In genomic region chr17:62855136-62855535, GRCh38 we compare ENCODE assay signal across 31 cellular contexts. TPM values are rescaled to one million over a fixed set of nuclear protein-coding genes. Genes with fewer than 3 reads are reported as not detected.
"Had no signal": no experiment of that assay in that cellular context is flagged by ENCODE, and none has a peak within 500 bp of the region (broad histone marks: within the 10 kb centered on the region; RNA-seq: fewer than 3 reads in every experiment).

No MANE protein-coding gene starts in this region.

- H3K9me3 ChIP-seq: left ventricle myocardium inferior, neutrophil, pancreas, right lobe of liver, stomach, suprapubic skin, tibial nerve had no signal

- H3K4me2 ChIP-seq: hepatocyte had no signal

- H3K36me3 ChIP-seq: left ventricle myocardium inferior, neutrophil, pancreas, right lobe of liver, stomach, suprapubic skin, tibial nerve had no signal

- H3K36me3 Mint-ChIP-seq: activated CD8-positive, alpha-beta memory T cell treated with anti-CD3 and anti-CD28 coated beads, Interleukin-2, amount 10 ng/mL, durations not matched to agents 7 days and 5 days; activated naive CD4-positive, alpha-beta T cell treated with anti-CD3 and anti-CD28 coated beads, Interleukin-2, amount 50 U/mL, for 72 hours; brain; immature natural killer cell; natural killer cell; stimulated activated memory B cell treated with anti-CD40 and anti-IgM and Interleukin-4, amounts not matched to agents 10 μg/mL and 1 μg/mL and 100 μg/mL, for 72 hours had no signal

- H2AFZ ChIP-seq: hepatocyte had no signal

- H3K4me1 Mint-ChIP-seq: activated CD4-positive, alpha-beta T cell treated with anti-CD3 and anti-CD28 coated beads, Interleukin-2, amount 10 ng/mL, durations not matched to agents 24 days and 14 days; activated CD8-positive, alpha-beta memory T cell treated with anti-CD3 and anti-CD28 coated beads, Interleukin-2, amount 10 ng/mL, durations not matched to agents 7 days and 5 days; immature natural killer cell; natural killer cell; stimulated activated memory B cell treated with anti-CD40 and anti-IgM and Interleukin-4, amounts not matched to agents 10 μg/mL and 1 μg/mL and 100 μg/mL, for 72 hours had no signal

- H3K79me2 ChIP-seq: hepatocyte had no signal

- H3K4me3 Mint-ChIP-seq: activated CD4-positive, alpha-beta T cell treated with anti-CD3 and anti-CD28 coated beads, Interleukin-2, amount 10 ng/mL, durations not matched to agents 24 days and 14 days; activated CD8-positive, alpha-beta memory T cell treated with anti-CD3 and anti-CD28 coated beads, Interleukin-2, amount 10 ng/mL, durations not matched to agents 7 days and 5 days; activated CD8-positive, alpha-beta T cell treated with anti-CD3 and anti-CD28 coated beads for 36 hours; brain; immature natural killer cell; natural killer cell; stimulated activated memory B cell treated with anti-CD40 and anti-IgM and Interleukin-4, amounts not matched to agents 10 μg/mL and 1 μg/mL and 100 μg/mL, for 72 hours; T-helper 1 cell treated with Interleukin-12 subunit alpha and Interleukin-12 subunit beta and Interleukin-4 antibody, amounts not matched to agents 30 μg/mL and 1 μg/mL, for 36 hours had no signal

- ATAC-seq: activated CD4-positive, CD25-positive, alpha-beta regulatory T cell treated with anti-CD3 and anti-CD28 coated beads, Interleukin-2, amount 50 U/mL, for 24 hours; activated CD8-positive, alpha-beta memory T cell treated with anti-CD3 and anti-CD28 coated beads, Interleukin-2, amount 10 ng/mL, durations not matched to agents 7 days and 5 days; activated CD8-positive, alpha-beta T cell treated with anti-CD3 and anti-CD28 coated beads for 36 hours; activated naive CD4-positive, alpha-beta T cell treated with anti-CD3 and anti-CD28 coated beads, Interleukin-2, amount 50 U/mL, for 72 hours; foreskin keratinocyte; natural killer cell; pancreas; right lobe of liver; stimulated activated memory B cell treated with anti-CD40 and anti-IgM and Interleukin-4, amounts not matched to agents 10 μg/mL and 1 μg/mL and 100 μg/mL, for 72 hours had no signal

- H3K27ac ChIP-seq: foreskin keratinocyte, hepatocyte, left ventricle myocardium inferior, neutrophil, pancreas, right lobe of liver, stomach, suprapubic skin, tibial nerve, VCaP had no signal

- H3K4me1 ChIP-seq: foreskin keratinocyte, left ventricle myocardium inferior, pancreas, right lobe of liver, stomach, tibial nerve had no signal

- H3K27me3 ChIP-seq: foreskin keratinocyte, hepatocyte, neutrophil, pancreas, right lobe of liver, stomach, suprapubic skin, tibial nerve had no signal

- H3K9me3 Mint-ChIP-seq: activated CD4-positive, alpha-beta T cell treated with anti-CD3 and anti-CD28 coated beads, Interleukin-2, amount 10 ng/mL, durations not matched to agents 24 days and 14 days; activated CD8-positive, alpha-beta T cell treated with anti-CD3 and anti-CD28 coated beads for 36 hours; activated naive CD4-positive, alpha-beta T cell treated with anti-CD3 and anti-CD28 coated beads, Interleukin-2, amount 50 U/mL, for 72 hours; immature natural killer cell; natural killer cell; stimulated activated memory B cell treated with anti-CD40 and anti-IgM and Interleukin-4, amounts not matched to agents 10 μg/mL and 1 μg/mL and 100 μg/mL, for 72 hours; T-helper 1 cell treated with Interleukin-12 subunit alpha and Interleukin-12 subunit beta and Interleukin-4 antibody, amounts not matched to agents 30 μg/mL and 1 μg/mL, for 36 hours had no signal

- DNase-seq: activated CD4-positive, alpha-beta T cell treated with anti-CD3 and anti-CD28 coated beads, Interleukin-2, amount 10 ng/mL, durations not matched to agents 24 days and 14 days; activated CD8-positive, alpha-beta memory T cell treated with anti-CD3 and anti-CD28 coated beads, Interleukin-2, amount 10 ng/mL, durations not matched to agents 7 days and 5 days; activated CD8-positive, alpha-beta T cell treated with anti-CD3 and anti-CD28 coated beads for 36 hours; activated gamma-delta T cell treated with Interleukin-2 at 50 U/mL for 16 hours; activated T-cell treated with anti-CD3 and anti-CD28 coated beads for 4 hours; aorta; dermis blood vessel endothelial cell; effector memory CD4-positive, alpha-beta T cell; foreskin keratinocyte; immature natural killer cell; left ventricle myocardium inferior; midbrain; natural killer cell; pancreas; small intestine; stimulated activated CD4-positive, alpha-beta T cell treated with anti-CD3 and anti-CD28 coated beads, Interleukin-15, amount 100 ng/mL, for 24 hours; stomach; T1000 had no signal

- FAIRE-seq: pancreas, small intestine had no signal

- H3K4me3 ChIP-seq: hepatocyte, left ventricle myocardium inferior, pancreas, right lobe of liver, stomach, suprapubic skin, tibial nerve had no signal

- H3K27me3 Mint-ChIP-seq: brain had no signal

- H3K27ac Mint-ChIP-seq: activated CD4-positive, alpha-beta T cell treated with anti-CD3 and anti-CD28 coated beads, Interleukin-2, amount 10 ng/mL, durations not matched to agents 24 days and 14 days; activated CD8-positive, alpha-beta memory T cell treated with anti-CD3 and anti-CD28 coated beads, Interleukin-2, amount 10 ng/mL, durations not matched to agents 7 days and 5 days; activated CD8-positive, alpha-beta T cell treated with anti-CD3 and anti-CD28 coated beads for 36 hours; activated naive CD4-positive, alpha-beta T cell treated with anti-CD3 and anti-CD28 coated beads, Interleukin-2, amount 50 U/mL, for 72 hours; immature natural killer cell; natural killer cell; stimulated activated memory B cell treated with anti-CD40 and anti-IgM and Interleukin-4, amounts not matched to agents 10 μg/mL and 1 μg/mL and 100 μg/mL, for 72 hours; T-helper 1 cell treated with Interleukin-12 subunit alpha and Interleukin-12 subunit beta and Interleukin-4 antibody, amounts not matched to agents 30 μg/mL and 1 μg/mL, for 36 hours had no signal

RNA-seq across cellular contexts. Expression of gene MARCHF10, which starts 47.0 kb away (rescaled TPM):
- total RNA-seq: activated CD4-positive, alpha-beta T cell treated with anti-CD3 and anti-CD28 coated beads, Interleukin-2, amount 10 ng/mL, durations not matched to agents 24 days and 14 days; activated CD8-positive, alpha-beta memory T cell treated with anti-CD3 and anti-CD28 coated beads, Interleukin-2, amount 10 ng/mL, durations not matched to agents 7 days and 5 days; activated CD8-positive, alpha-beta T cell treated with anti-CD3 and anti-CD28 coated beads for 36 hours; activated naive CD4-positive, alpha-beta T cell treated with anti-CD3 and anti-CD28 coated beads, Interleukin-2, amount 50 U/mL, for 72 hours; aorta; dermis blood vessel endothelial cell; foreskin keratinocyte; glomerular endothelial cell; hepatocyte; left ventricle myocardium inferior; pulmonary artery endothelial cell; right lobe of liver; suprapubic skin had no signal
- polyA plus RNA-seq: aorta, hepatocyte had no signal
